In genomic region chr1:202861420-202862121, GRCh38 we compare ENCODE assay signal across 1 cellular context.
TF ChIP-seq lines count a peak whose summit lies in the region.

No MANE protein-coding gene starts in this region.

TF ChIP-seq in HepG2, 621 proteins besides CTCF, POLR2A, EP300 and RAD21 (continued from another document and continues in another):
- TF ChIP-seq TFAP4 (IDR thresholded peaks at IDR 0.05; ENCODE audit: borderline replicate concordance, low read depth) (peak; percentile 70; the same call in 1 of the 2 replicates), ZNF577 (CRISPR knock-in tag; IDR thresholded peaks at IDR 0.05; ENCODE audit: borderline replicate concordance, low read depth) (no peak), NKX3-1 (CRISPR knock-in tag; IDR thresholded peaks at IDR 0.05) (no peak), ZNF350 (CRISPR knock-in tag; IDR thresholded peaks at IDR 0.05; ENCODE audit: borderline replicate concordance, low read depth) (peak; percentile 19; the same call in 1 of the 2 replicates), ZNF713 (CRISPR knock-in tag; IDR thresholded peaks at IDR 0.05) (no peak), MYC (CRISPR knock-in tag; IDR thresholded peaks at IDR 0.05; ENCODE audit: borderline replicate concordance) (0 out of 2 replicates have a peak, but pooled peaks have one; percentile 4), ZNF260 (CRISPR knock-in tag; IDR thresholded peaks at IDR 0.05; ENCODE audit: borderline replicate concordance, low read depth) (no peak), HMGXB4 (CRISPR knock-in tag; IDR thresholded peaks at IDR 0.05; ENCODE audit: borderline replicate concordance in 1 of 2, low read depth in 1 of 2) (peak in 1 of 2 experiments; percentile 21; a peak in 1 of 4 replicates), MAZ (IDR thresholded peaks at IDR 0.05; ENCODE audit: borderline replicate concordance, low read depth, low read length) (peak; percentile 37; the same call in 1 of the 2 replicates), MAZ (CRISPR knock-in tag; IDR thresholded peaks at IDR 0.05; ENCODE audit: low read depth) (no peak), PATZ1 (CRISPR knock-in tag; IDR thresholded peaks at IDR 0.05) (no peak; the same call in 1 of the 2 replicates), RBFOX2 (IDR thresholded peaks at IDR 0.05; ENCODE audit: low read depth, low read length) (peak; percentile 67), POLR2AphosphoS5 (IDR thresholded peaks at IDR 0.05; ENCODE audit: low read depth, low read length) (peak; percentile 90), THRA (CRISPR knock-in tag; IDR thresholded peaks at IDR 0.05; ENCODE audit: borderline replicate concordance) (no peak), GTF2F1 (IDR thresholded peaks at IDR 0.05; ENCODE audit: low read length) (0 out of 2 replicates have a peak, but pooled peaks have one; percentile 24), PTBP1 (IDR thresholded peaks at IDR 0.05; ENCODE audit: low read depth, low read length, poor library complexity, severe bottlenecking) (no peak), ZNF597 (CRISPR knock-in tag; IDR thresholded peaks at IDR 0.05) (no peak), ZFP37 (CRISPR knock-in tag; IDR thresholded peaks at IDR 0.05; ENCODE audit: borderline replicate concordance) (no peak), ZNF253 (CRISPR knock-in tag; IDR thresholded peaks at IDR 0.05; ENCODE audit: borderline replicate concordance) (no peak), ZBTB37 (CRISPR knock-in tag; IDR thresholded peaks at IDR 0.05) (no peak), GATAD1 (CRISPR knock-in tag; IDR thresholded peaks at IDR 0.05) (peak; percentile 45; the same call in 1 of the 2 replicates), ZMYM4 (CRISPR knock-in tag; IDR thresholded peaks at IDR 0.05) (peak; percentile 84), HOMEZ (CRISPR knock-in tag; IDR thresholded peaks at IDR 0.05; ENCODE audit: low read depth) (peak; percentile 50; the same call in 1 of the 2 replicates), ZNF772 (CRISPR knock-in tag; IDR thresholded peaks at IDR 0.05) (no peak), KDM4B (CRISPR knock-in tag; IDR thresholded peaks at IDR 0.05) (no peak), ELF3 (CRISPR knock-in tag; IDR thresholded peaks at IDR 0.05) (peak; percentile 14; the same call in 1 of the 2 replicates), LCORL (IDR thresholded peaks at IDR 0.05) (no peak), LCORL (CRISPR knock-in tag; IDR thresholded peaks at IDR 0.05) (no peak; the same call in 1 of the 2 replicates), XRCC5 (optimal IDR thresholded peaks at IDR 0.05; ENCODE audit: low read length) (peak; percentile 49), ZNF839 (CRISPR knock-in tag; IDR thresholded peaks at IDR 0.05; ENCODE audit: borderline replicate concordance) (no peak), TBL1XR1 (IDR thresholded peaks at IDR 0.05; ENCODE audit: borderline replicate concordance, low read length, partially characterized antibody) (no peak), DR1 (CRISPR knock-in tag; IDR thresholded peaks at IDR 0.05) (peak; percentile 85), SIN3B (IDR thresholded peaks at IDR 0.05; ENCODE audit: low read length) (no peak), ZNF770 (CRISPR knock-in tag; IDR thresholded peaks at IDR 0.05) (peak; percentile 75), ZSCAN31 (CRISPR knock-in tag; IDR thresholded peaks at IDR 0.05; ENCODE audit: low read depth) (0 out of 2 replicates have a peak, but pooled peaks have one; percentile 65), ZNF564 (CRISPR knock-in tag; IDR thresholded peaks at IDR 0.05) (peak; percentile 92; the same call in 1 of the 2 replicates), ZNF496 (CRISPR knock-in tag; IDR thresholded peaks at IDR 0.05; ENCODE audit: insufficient replicate concordance) (no peak), ZHX1 (CRISPR knock-in tag; IDR thresholded peaks at IDR 0.05; ENCODE audit: low read depth) (peak; percentile 65; the same call in 1 of the 2 replicates), ZNF160 (CRISPR knock-in tag; IDR thresholded peaks at IDR 0.05) (0 out of 2 replicates have a peak, but pooled peaks have one; percentile 6), FOSL2 (CRISPR knock-in tag; IDR thresholded peaks at IDR 0.05) (no peak), ZNF235 (CRISPR knock-in tag; IDR thresholded peaks at IDR 0.05; ENCODE audit: borderline replicate concordance) (peak; percentile 29; the same call in 1 of the 2 replicates), HNRNPUL1 (IDR thresholded peaks at IDR 0.05; ENCODE audit: low read depth, low read length) (no peak)
